In the genomic region with DNA sequence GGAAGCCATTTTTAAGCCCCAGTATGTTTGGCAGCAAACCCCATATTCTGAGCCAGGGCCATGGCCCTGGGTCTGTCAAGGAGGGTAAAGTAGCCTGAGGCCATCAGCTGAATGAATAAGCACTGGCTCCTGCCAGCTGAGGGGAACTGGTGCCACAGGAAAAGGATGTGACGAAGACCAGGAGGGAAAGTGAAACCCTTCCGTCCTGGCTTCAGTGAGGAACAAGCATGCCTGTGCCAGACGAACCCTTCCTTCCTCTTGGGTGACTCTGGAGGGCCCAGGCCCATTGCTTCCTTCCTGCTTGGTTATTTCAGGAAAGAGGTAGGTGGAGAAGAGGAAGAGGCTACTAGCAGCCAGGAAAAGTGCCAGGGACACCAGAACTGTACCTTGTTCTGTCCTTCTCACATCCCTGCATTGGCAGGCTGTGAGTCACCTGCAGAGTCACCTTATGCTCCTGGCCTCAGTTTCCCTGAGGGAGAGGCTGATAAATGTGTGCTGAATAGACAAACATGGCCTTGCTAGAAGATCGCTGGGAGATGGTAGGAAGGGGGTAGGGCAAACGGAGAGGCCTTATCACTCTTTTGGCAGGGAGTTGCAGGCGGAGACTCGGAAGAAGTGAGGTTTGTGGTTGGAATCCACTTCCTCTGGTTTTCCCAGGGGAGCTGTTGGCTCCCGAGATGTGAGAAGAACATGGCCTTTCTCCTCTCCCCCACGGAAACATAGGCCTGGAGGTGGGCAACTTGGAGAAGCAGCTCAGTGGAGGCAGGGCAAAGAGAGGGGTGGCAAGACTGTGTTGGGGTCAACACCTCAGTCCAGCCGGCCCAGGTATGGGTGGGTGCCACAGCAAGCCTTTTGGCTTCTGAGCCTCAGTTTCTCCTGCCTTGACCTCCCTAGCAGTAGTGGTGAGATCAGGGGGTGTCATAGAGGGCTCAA, we compare ENCODE assay signal across 8 cellular contexts.
A peak's percentile ranks its signal among the peaks of the same experiment; 100 is the strongest.
DNase-seq lines count a peak whose midpoint lies in the region; ATAC-seq lines count a peak whose summit lies in the region.

No MANE protein-coding gene starts in this region.

- peak; percentile 69 for ATAC-seq in GM18868 (IDR thresholded peaks at IDR 0.05; ENCODE audit: unreplicated experiment)
- peak; percentile 42 for ATAC-seq in HG03439 (IDR thresholded peaks at IDR 0.05; ENCODE audit: unreplicated experiment)

- DNase-seq in T-helper 1 cell (peak; percentile 36 to 94 (median 53)), amygdala (lab: John Stamatoyannopoulos, UW) (peak in 49 of 56 donors; percentile 12 to 76 (median 44)), hippocampal formation (lab: John Stamatoyannopoulos, UW) (peak; percentile 50 to 64), DMS 273 (lab: John Stamatoyannopoulos, UW; ENCODE audit: unreplicated experiment) (no peak), NCI-H524 (lab: John Stamatoyannopoulos, UW) (no peak)
- peak; percentile 41 for DNase-seq in stimulated activated CD4-positive, alpha-beta T cell treated with anti-CD3 and anti-CD28 coated beads, Interleukin-12 subunit alpha, Interleukin-12 subunit beta, amount 100 ng/mL, for 4 hours

Comparison
In these comparisons a context has a peak if more than half of its experiments do, and no peak if none do; other contexts are left out.
1. DNase-seq: peak in T-helper 1 cell (5 of 5), amygdala (49 of 56), hippocampal formation (2 of 2) and stimulated activated CD4-positive, alpha-beta T cell treated with anti-CD3 and anti-CD28 coated beads, Interleukin-12 subunit alpha, Interleukin-12 subunit beta, amount 100 ng/mL, for 4 hours (single experiment); none in DMS 273 (single experiment) and NCI-H524 (0 of 2).